ENCODE assay signal across 1 cellular context in genomic region chr20:63653041-63653973, GRCh38.
TF ChIP-seq lines count a peak whose summit lies in the region.

STMN3 (minus strand) TSS chr20:63653424; CDS start chr20:63653345, 79 bp downstream.

TF ChIP-seq in HepG2, 621 proteins besides CTCF, POLR2A, EP300 and RAD21 (continued from another document and continues in another):
- TF ChIP-seq HIC2 (CRISPR knock-in tag; IDR thresholded peaks at IDR 0.05; ENCODE audit: low read depth) (no peak; the same call in 1 of the 2 replicates), ZBTB38 (CRISPR knock-in tag; IDR thresholded peaks at IDR 0.05) (peak; percentile 86), ZNF83 (CRISPR knock-in tag; IDR thresholded peaks at IDR 0.05; ENCODE audit: borderline replicate concordance) (peak; percentile 98), SALL2 (CRISPR knock-in tag; IDR thresholded peaks at IDR 0.05) (peak; percentile 90), ZNF256 (CRISPR knock-in tag; conservative IDR thresholded peaks at IDR 0.05) (peak; percentile 92), KAT8 (CRISPR knock-in tag; IDR thresholded peaks at IDR 0.05) (peak; percentile 90), HMG20B (CRISPR knock-in tag; conservative IDR thresholded peaks at IDR 0.05) (peak; percentile 89), KDM5B (CRISPR knock-in tag; IDR thresholded peaks at IDR 0.05; ENCODE audit: borderline replicate concordance) (peak; percentile 76; the same call in 1 of the 2 replicates), ZNF44 (CRISPR knock-in tag; IDR thresholded peaks at IDR 0.05) (peak; percentile 90; the same call in 1 of the 2 replicates), PREB (CRISPR knock-in tag; IDR thresholded peaks at IDR 0.05) (no peak), CSRNP2 (CRISPR knock-in tag; conservative IDR thresholded peaks at IDR 0.05; ENCODE audit: low read depth) (peak; percentile 69; the same call in 1 of the 2 replicates), ZNF737 (CRISPR knock-in tag; IDR thresholded peaks at IDR 0.05; ENCODE audit: borderline replicate concordance) (no peak), CBX5 (CRISPR knock-in tag; IDR thresholded peaks at IDR 0.05; ENCODE audit: borderline replicate concordance) (peak; percentile 98), ZNF572 (CRISPR knock-in tag; IDR thresholded peaks at IDR 0.05) (peak; percentile 85), HNRNPK (IDR thresholded peaks at IDR 0.05; ENCODE audit: low read depth, low read length, poor library complexity, severe bottlenecking) (peak; percentile 99), HNRNPH1 (optimal IDR thresholded peaks at IDR 0.05; ENCODE audit: low read depth, low read length) (no peak), HOXA7 (CRISPR knock-in tag; IDR thresholded peaks at IDR 0.05) (0 out of 2 replicates have a peak, but pooled peaks have one; percentile 92), ZNF510 (CRISPR knock-in tag; IDR thresholded peaks at IDR 0.05; ENCODE audit: low read depth) (peak; percentile 92), PHB2 (IDR thresholded peaks at IDR 0.05; ENCODE audit: partially characterized antibody) (no peak), MEF2D (CRISPR knock-in tag; IDR thresholded peaks at IDR 0.05) (peak; percentile 93), ZNF33A (CRISPR knock-in tag; IDR thresholded peaks at IDR 0.05; ENCODE audit: borderline replicate concordance) (no peak), XRCC5 (optimal IDR thresholded peaks at IDR 0.05; ENCODE audit: low read length) (peak; percentile 93), DMTF1 (CRISPR knock-in tag; IDR thresholded peaks at IDR 0.05) (peak; percentile 92; the same call in 1 of the 2 replicates), CBFB (CRISPR knock-in tag; IDR thresholded peaks at IDR 0.05) (peak; percentile 85; the same call in 1 of the 2 replicates), JUNB (CRISPR knock-in tag; IDR thresholded peaks at IDR 0.05; ENCODE audit: borderline replicate concordance) (peak; percentile 76), TAF1 (CRISPR knock-in tag; IDR thresholded peaks at IDR 0.05) (peak; percentile 75), NFATC3 (CRISPR knock-in tag; IDR thresholded peaks at IDR 0.05) (peak; percentile 87; the same call in 1 of the 2 replicates), ZNF619 (CRISPR knock-in tag; IDR thresholded peaks at IDR 0.05) (peak; percentile 68; the same call in 1 of the 2 replicates), ZNF101 (CRISPR knock-in tag; IDR thresholded peaks at IDR 0.05; ENCODE audit: borderline replicate concordance, low read depth) (no peak), ZNF629 (CRISPR knock-in tag; conservative IDR thresholded peaks at IDR 0.05) (peak; percentile 74), TBX3 (IDR thresholded peaks at IDR 0.05; ENCODE audit: borderline replicate concordance) (no peak), ZNF333 (CRISPR knock-in tag; IDR thresholded peaks at IDR 0.05; ENCODE audit: borderline replicate concordance) (peak; percentile 91; the same call in 1 of the 2 replicates), MEIS2 (CRISPR knock-in tag; IDR thresholded peaks at IDR 0.05) (peak; percentile 99), HIVEP1 (CRISPR knock-in tag; IDR thresholded peaks at IDR 0.05) (peak; percentile 87), GPBP1L1 (CRISPR knock-in tag; IDR thresholded peaks at IDR 0.05) (no peak), PHF5A (CRISPR knock-in tag; IDR thresholded peaks at IDR 0.05; ENCODE audit: low read depth, unreplicated experiment) (peak; percentile 89), ZNF556 (CRISPR knock-in tag; IDR thresholded peaks at IDR 0.05; ENCODE audit: borderline replicate concordance) (peak; percentile 94), ZNF546 (CRISPR knock-in tag; conservative IDR thresholded peaks at IDR 0.05) (peak; percentile 99), KMT2B (CRISPR knock-in tag; IDR thresholded peaks at IDR 0.05) (peak; percentile 95), AGO1 (IDR thresholded peaks at IDR 0.05; ENCODE audit: low read depth, low read length, poor library complexity, severe bottlenecking) (no peak), THAP9 (CRISPR knock-in tag; IDR thresholded peaks at IDR 0.05; ENCODE audit: borderline replicate concordance) (peak; percentile 63), ZNF616 (CRISPR knock-in tag; IDR thresholded peaks at IDR 0.05; ENCODE audit: low read depth) (peak; percentile 87; the same call in 1 of the 2 replicates), ZBTB10 (CRISPR knock-in tag; IDR thresholded peaks at IDR 0.05; ENCODE audit: borderline replicate concordance) (peak; percentile 91), FOXP4 (CRISPR knock-in tag; IDR thresholded peaks at IDR 0.05) (peak; percentile 39; the same call in 1 of the 2 replicates), ZNF709 (CRISPR knock-in tag; IDR thresholded peaks at IDR 0.05) (peak; percentile 95), ZFP90 (CRISPR knock-in tag; IDR thresholded peaks at IDR 0.05; ENCODE audit: borderline replicate concordance) (peak; percentile 95)
